ENCODE assay signal across 8 cellular contexts in the genomic region with DNA sequence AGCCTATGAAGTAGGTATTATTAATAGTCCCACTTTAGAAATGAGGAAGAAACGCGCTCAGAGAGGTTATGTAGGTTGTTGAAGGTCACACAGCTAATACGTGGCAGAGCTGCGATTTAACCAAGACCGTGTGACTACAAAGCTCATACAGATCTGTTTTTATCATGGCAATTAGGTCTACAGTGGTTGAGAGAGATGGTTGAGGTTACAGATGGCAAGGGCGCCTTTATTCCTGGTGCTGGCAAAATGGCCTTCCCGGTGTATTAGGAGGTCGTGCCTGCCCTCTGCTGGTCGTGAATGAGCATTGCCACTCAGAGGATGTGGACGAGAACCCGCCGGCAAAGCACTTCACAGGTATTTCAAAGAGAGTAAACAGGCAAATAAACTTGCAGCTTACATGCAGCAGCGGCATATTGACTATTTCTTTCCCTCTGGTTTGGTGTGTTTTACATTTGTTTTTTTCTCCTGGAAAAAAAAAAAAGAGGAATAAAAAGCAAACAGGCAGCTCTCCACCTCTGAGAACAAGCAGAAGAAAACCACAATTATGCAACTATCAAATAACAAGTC.
DNase-seq lines count a peak whose midpoint lies in the region; ATAC-seq and TF ChIP-seq lines count a peak whose summit lies in the region.

No MANE protein-coding gene starts in this region.

- BruUV-seq in Panc1 (replicated peaks; lab: Mats Ljungman, UMichigan): no TSS peak

- H2AK5ac ChIP-seq in neuronal stem cell (ENCODE audit: low read depth, low read length): no peak overlapping the region

- no peak overlapping the region for H2BK12ac ChIP-seq in neuronal stem cell (ENCODE audit: low read length)

- TF ChIP-seq CTCF in AG04450 (IDR thresholded peaks at IDR 0.05; ENCODE audit: low read depth, low read length) (peak; percentile 93), Panc1 (IDR thresholded peaks at IDR 0.05) (peak; percentile 89), fibroblast of pulmonary artery (IDR thresholded peaks at IDR 0.05; ENCODE audit: low read length, missing control alignments) (peak; percentile 92), suprapubic skin (IDR thresholded peaks at IDR 0.05) (peak; percentile 80 to 81)

- H3K9ac ChIP-seq in Karpas-422 (ENCODE audit: low read length) (no peak overlapping the region), neuronal stem cell (ENCODE audit: low read depth, low read length, poor library complexity) (no peak overlapping the region)

- no peak overlapping the region for H3K4ac ChIP-seq in neuronal stem cell (ENCODE audit: low read length)

- no CpG with 5 or more reads among the region's 13 CpGs for WGBS in neuronal stem cell (ENCODE audit: extremely low coverage in 2 of 2, insufficient read length in 2 of 2, insufficient replicate concordance in 1 of 2), 2 donors
- WGBS in suprapubic skin: 18% methylated on average over 13 of the region's 13 CpGs

- H3K23ac ChIP-seq in neuronal stem cell (ENCODE audit: low read depth, low read length, poor library complexity): no peak overlapping the region

- H3K27ac ChIP-seq in AG04450 (ENCODE audit: low read depth, low read length): no peak overlapping the region
- H3K27ac ChIP-seq in Karpas-422 (ENCODE audit: low read length): no peak overlapping the region
- H3K27ac ChIP-seq in Panc1 (ENCODE audit: low read length): no peak overlapping the region
- no peak overlapping the region for H3K27ac ChIP-seq in neuronal stem cell (replicated peaks; ENCODE audit: low read length)
- H3K27ac ChIP-seq in suprapubic skin: no peak overlapping the region

- H3K27me3 ChIP-seq in AG04450 (ENCODE audit: control insufficient read depth, insufficient read depth, low read length) (peaks cover 37% of the 10 kb centered on the region), Karpas-422 (ENCODE audit: low read length) (no peaks in the 10 kb centered on the region), Panc1 (ENCODE audit: control insufficient read depth, insufficient read depth, low read length) (peaks cover 16% of the 10 kb centered on the region), neuronal stem cell (ENCODE audit: control insufficient read depth in 3 of 3, insufficient read depth in 3 of 3, low read depth in 1 of 3, low read length in 3 of 3) (peaks cover 0 to 3% (median 0%) of the 10 kb centered on the region in 3 experiments), suprapubic skin (peaks cover 16% of the 10 kb centered on the region)

- no peaks in the 10 kb centered on the region for H3K4me1 ChIP-seq in Karpas-422 (ENCODE audit: low read length)
- no peaks in the 10 kb centered on the region for H3K4me1 ChIP-seq in Panc1 (ENCODE audit: control insufficient read depth, insufficient read depth, low read length)
- no peaks in the 10 kb centered on the region for H3K4me1 ChIP-seq in neuronal stem cell (ENCODE audit: control insufficient read depth in 2 of 2, insufficient read depth in 1 of 2, low read depth in 1 of 2, low read length in 2 of 2)
- no peaks in the 10 kb centered on the region for H3K4me1 ChIP-seq in suprapubic skin

- no peaks in the 10 kb centered on the region for H3K9me2 ChIP-seq in Karpas-422 (replicated peaks; ENCODE audit: insufficient read depth, low read length)

- H2BK15ac ChIP-seq in neuronal stem cell (ENCODE audit: low read length): no peak overlapping the region

- in situ Hi-C loops in Panc1 (cut with HindIII; ENCODE audit: low pct_unique_long_range_greater_than_20kb, low sequenced_read_pairs): no loop called here

- H3K9me3 ChIP-seq in AG04450 (ENCODE audit: control insufficient read depth, insufficient read depth, low read length) (no peaks in the 10 kb centered on the region), Karpas-422 (ENCODE audit: low read length) (no peaks in the 10 kb centered on the region), Panc1 (ENCODE audit: control insufficient read depth, insufficient read depth, low read depth, low read length) (no peaks in the 10 kb centered on the region), neuronal stem cell (replicated peaks in 1 of 2; ENCODE audit: control insufficient read depth in 2 of 2, insufficient read depth in 1 of 2, low read depth in 1 of 2, low read length in 2 of 2) (no peaks in the 10 kb centered on the region), suprapubic skin (no peaks in the 10 kb centered on the region)

- no peak overlapping the region for H2AFZ ChIP-seq in Karpas-422 (ENCODE audit: low read length)
- H2AFZ ChIP-seq in neuronal stem cell (ENCODE audit: low read length): no peak overlapping the region

- no peaks in the 10 kb centered on the region for H3K79me1 ChIP-seq in neuronal stem cell (ENCODE audit: low read depth, low read length)

- POLR2A ChIA-PET in AG04450 (lab: Yijun Ruan, JAX): no interaction called here
- POLR2A ChIA-PET in Panc1 (lab: Charles Lee): no interaction called here

- no peak for TF ChIP-seq POLR2A in suprapubic skin (IDR thresholded peaks at IDR 0.05)

- H3K36me3 ChIP-seq in Karpas-422 (ENCODE audit: insufficient read depth, low read length): no peaks in the 10 kb centered on the region
- H3K36me3 ChIP-seq in Panc1 (ENCODE audit: control insufficient read depth, insufficient read depth, low read length): no peaks in the 10 kb centered on the region
- no peaks in the 10 kb centered on the region for H3K36me3 ChIP-seq in neuronal stem cell (replicated peaks in 1 of 2; ENCODE audit: control insufficient read depth in 2 of 2, insufficient read depth in 2 of 2, low read length in 2 of 2)
- no peaks in the 10 kb centered on the region for H3K36me3 ChIP-seq in suprapubic skin

- CTCF ChIA-PET in AG04450 (lab: Charles Lee): interaction anchor here (0.5 to 4.8 kb wide), 51 partner anchors 9 to 832 kb away, joined by 3 to 68 read pairs (median 4); a partner anchor contains a TSS
- CTCF ChIA-PET in Panc1 (lab: Charles Lee): interaction anchor here (0.5 to 1.6 kb wide), 3 partner anchors 18 to 348 kb away, joined by 3 read pairs; no protein-coding TSS in a partner anchor

- no peak overlapping the region for H3K4me3 ChIP-seq in AG04450 (ENCODE audit: low read depth, low read length)
- no peak overlapping the region for H3K4me3 ChIP-seq in Karpas-422 (ENCODE audit: low read length)
- no peak overlapping the region for H3K4me3 ChIP-seq in Panc1 (ENCODE audit: low read depth in 2 of 2, low read length in 2 of 2)
- H3K4me3 ChIP-seq in fibroblast of pulmonary artery (replicated peaks; ENCODE audit: low read depth, low read length): no peak overlapping the region
- no peak overlapping the region for H3K4me3 ChIP-seq in neuronal stem cell (ENCODE audit: low read length in 2 of 2)
- H3K4me3 ChIP-seq in suprapubic skin: no peak overlapping the region

- intact Hi-C loops in Panc1 (cut with micrococcal nuclease; ENCODE audit: unreplicated experiment): loop anchor here (2.0 to 10.0 kb wide), 3 partner anchors 168 to 781 kb away; no protein-coding TSS in a partner anchor

- H3K18ac ChIP-seq in neuronal stem cell (ENCODE audit: low read length): no peak overlapping the region

- H4K8ac ChIP-seq in neuronal stem cell (ENCODE audit: low read depth, low read length): no peak overlapping the region

- H3K79me2 ChIP-seq in Karpas-422 (ENCODE audit: low read length): no peaks in the 10 kb centered on the region

- no peak overlapping the region for H4K91ac ChIP-seq in neuronal stem cell (ENCODE audit: low read depth, low read length, poor library complexity)

- no peak overlapping the region for H2BK5ac ChIP-seq in neuronal stem cell (ENCODE audit: low read length)

- no peak overlapping the region for H3K4me2 ChIP-seq in Karpas-422 (ENCODE audit: low read depth, low read length, poor library complexity, severe bottlenecking)
- H3K4me2 ChIP-seq in neuronal stem cell (ENCODE audit: insufficient read depth, low read length, poor library complexity, severe bottlenecking): no peak overlapping the region

- 0 out of 2 replicates have a peak, but pooled peaks cover 3% of the 10 kb centered on the region for H4K20me1 ChIP-seq in Karpas-422 (ENCODE audit: insufficient read depth, low read depth, low read length)

- ATAC-seq in GM19043 (IDR thresholded peaks at IDR 0.05; ENCODE audit: low read depth, unreplicated experiment) (peak; percentile 58), Panc1 (peak; percentile 86)

- H3K14ac ChIP-seq in neuronal stem cell (ENCODE audit: low read length): no peak overlapping the region

- peak; percentile 29 for DNase-seq in AG04450 (ENCODE audit: low read depth, low spot score)
- DNase-seq in Karpas-422: peak; percentile 83
- peak; percentile 55 for DNase-seq in Panc1 (ENCODE audit: low read depth, low spot score)
- DNase-seq in activated T-cell treated with anti-CD3 and anti-CD28 coated beads, Interleukin-2, amount 50 U/mL, for 48 hours: peak; percentile 71 to 72
- DNase-seq in fibroblast of pulmonary artery (ENCODE audit: low read depth): peak; percentile 74
- DNase-seq in neuronal stem cell (ENCODE audit: low spot score): peak; percentile 59
- peak; percentile 74 to 83 for DNase-seq in suprapubic skin (ENCODE audit: low spot score in 2 of 2)

- no peak overlapping the region for H2BK120ac ChIP-seq in neuronal stem cell (ENCODE audit: low read depth, low read length)

- no peak for TF ChIP-seq EP300 in suprapubic skin (IDR thresholded peaks at IDR 0.05)

Comparison
In these comparisons a context has a peak if more than half of its experiments do, and no peak if none do; other contexts are left out.
1. DNase-seq: peak in every context shown above with its lines; median percentile 83 in Karpas-422; 78 in suprapubic skin; 74 in fibroblast of pulmonary artery; 72 in activated T-cell treated with anti-CD3 and anti-CD28 coated beads, Interleukin-2, amount 50 U/mL, for 48 hours; 59 in neuronal stem cell; 55 in Panc1; 29 in AG04450.